ENCODE assay signal across 7 cellular contexts in genomic region chr20:36153754-36154695, GRCh38. TPM values are rescaled to one million over a fixed set of nuclear protein-coding genes. Genes with fewer than 3 reads are reported as not detected.
DNase-seq lines count a peak whose midpoint lies in the region; ATAC-seq and TF ChIP-seq lines count a peak whose summit lies in the region.

No MANE protein-coding gene starts in this region.

- H3K9me3 Mint-ChIP-seq in GM23338, result no peaks in the 10 kb centered on the region
- H3K9me3 Mint-ChIP-seq in activated T-cell treated with anti-CD3 and anti-CD28 coated beads, Interleukin-2, amount 50 U/mL, for 24 hours, result no peaks in the 10 kb centered on the region

- peak overlapping the region; percentile 86 for H3K4me3 ChIP-seq in GM23338
- peak overlapping the region; percentile 52 for H3K4me3 ChIP-seq in fibroblast of mammary gland (ENCODE audit: control insufficient read depth, low read depth, low read length)
- H3K4me3 ChIP-seq in mucosa of stomach (ENCODE audit: low read length), result peak overlapping the region; percentile 12
- peak overlapping the region; percentile 66 for H3K4me3 ChIP-seq in suprapubic skin

- H3K27me3 ChIP-seq in GM23338 (ENCODE audit: insufficient read depth) (no peaks in the 10 kb centered on the region), mucosa of stomach (ENCODE audit: control insufficient read depth, insufficient read depth, low read length) (no peaks in the 10 kb centered on the region), suprapubic skin (no peaks in the 10 kb centered on the region)

- H3K27ac ChIP-seq in GM23338 (ENCODE audit: low read depth), result no peak overlapping the region
- peak overlapping the region; percentile 82 for H3K27ac ChIP-seq in suprapubic skin

- H3K36me3 Mint-ChIP-seq in GM23338 (ENCODE audit: low read depth), result no peaks in the 10 kb centered on the region
- no peaks in the 10 kb centered on the region for H3K36me3 Mint-ChIP-seq in activated T-cell treated with anti-CD3 and anti-CD28 coated beads, Interleukin-2, amount 50 U/mL, for 24 hours (ENCODE audit: low read depth)

- 3% methylated on average over 24 of the region's 43 CpGs for WGBS in suprapubic skin

- H3K27me3 Mint-ChIP-seq in GM23338 (ENCODE audit: insufficient read depth, low read depth, poor library complexity), result peaks cover 12% of the 10 kb centered on the region
- H3K27me3 Mint-ChIP-seq in activated T-cell treated with anti-CD3 and anti-CD28 coated beads, Interleukin-2, amount 50 U/mL, for 24 hours, result peaks cover 38% of the 10 kb centered on the region

- H3K4me2 ChIP-seq in GM23338, result peak overlapping the region; percentile 92

- H3K9ac ChIP-seq in mucosa of stomach (ENCODE audit: low read length), result peak overlapping the region; percentile 60

- 0 out of 2 replicates have a peak, but pooled peaks cover 4% of the 10 kb centered on the region for H4K20me1 ChIP-seq in GM23338 (replicated peaks; ENCODE audit: insufficient read depth)

- H3K4me1 Mint-ChIP-seq in GM23338, result peaks cover 17% of the 10 kb centered on the region
- H3K4me1 Mint-ChIP-seq in activated T-cell treated with anti-CD3 and anti-CD28 coated beads, Interleukin-2, amount 50 U/mL, for 24 hours (ENCODE audit: low read depth), result peaks cover 11% of the 10 kb centered on the region

- TF ChIP-seq POLR2A in suprapubic skin (IDR thresholded peaks at IDR 0.05), result no peak

- peak; percentile 86 for DNase-seq in GM23338 (ENCODE audit: low spot score)
- peak; percentile 87 for DNase-seq in NCI-H2196 treated with DMSO at 0.1 percent for 48 hours (lab: John Stamatoyannopoulos, UW; ENCODE audit: unreplicated experiment)
- DNase-seq in activated T-cell treated with anti-CD3 and anti-CD28 coated beads, Interleukin-2, amount 50 U/mL, for 24 hours, result peak; percentile 54
- peak; percentile 39 for DNase-seq in fibroblast of mammary gland (ENCODE audit: low read depth)
- DNase-seq in suprapubic skin (ENCODE audit: low spot score in 2 of 2), result peak; percentile 88 to 89

- peaks cover 4% of the 10 kb centered on the region; the same call in 1 of the 2 replicates for H3K79me2 ChIP-seq in GM23338 (replicated peaks; ENCODE audit: insufficient read depth)

- peak overlapping the region; percentile 52 for H3K4me3 Mint-ChIP-seq in GM23338
- H3K4me3 Mint-ChIP-seq in activated T-cell treated with anti-CD3 and anti-CD28 coated beads, Interleukin-2, amount 50 U/mL, for 24 hours, result no peak overlapping the region

- TF ChIP-seq EP300 in suprapubic skin (IDR thresholded peaks at IDR 0.05), result no peak

- H3K4me1 ChIP-seq in GM23338 (ENCODE audit: insufficient read depth) (peaks cover 15% of the 10 kb centered on the region), mucosa of stomach (ENCODE audit: control insufficient read depth, insufficient read depth, low read length) (peaks cover 30% of the 10 kb centered on the region), suprapubic skin (peaks cover 51% of the 10 kb centered on the region)

- H3K36me3 ChIP-seq in GM23338 (ENCODE audit: insufficient read depth) (no peaks in the 10 kb centered on the region), mucosa of stomach (ENCODE audit: control insufficient read depth, insufficient read depth, low read length) (no peaks in the 10 kb centered on the region), suprapubic skin (no peaks in the 10 kb centered on the region)

- TF ChIP-seq CTCF in GM23338 (conservative IDR thresholded peaks at IDR 0.05; ENCODE audit: low read depth in 2 of 2) (no peak), fibroblast of mammary gland (conservative IDR thresholded peaks at IDR 0.05; ENCODE audit: control insufficient read depth, insufficient read depth, low read depth, low read length) (no peak), suprapubic skin (IDR thresholded peaks at IDR 0.05) (no peak)

- H3K9me3 ChIP-seq in mucosa of stomach (ENCODE audit: control insufficient read depth, low read length) (no peaks in the 10 kb centered on the region), suprapubic skin (no peaks in the 10 kb centered on the region)

- no peaks in the 10 kb centered on the region for H3K9me2 ChIP-seq in GM23338 (ENCODE audit: insufficient read depth)

- ATAC-seq in GM23338 (peak; percentile 73), HG02588 (IDR thresholded peaks at IDR 0.05; ENCODE audit: unreplicated experiment) (no peak)

- H3F3A ChIP-seq in GM23338 (replicated peaks; ENCODE audit: low read depth), result no peaks in the 10 kb centered on the region

- H3K27ac Mint-ChIP-seq in GM23338, result no peak overlapping the region
- H3K27ac Mint-ChIP-seq in activated T-cell treated with anti-CD3 and anti-CD28 coated beads, Interleukin-2, amount 50 U/mL, for 24 hours, result no peak overlapping the region

- H2AFZ ChIP-seq in GM23338, result peak overlapping the region; percentile 99

TF ChIP-seq in GM23338, 12 proteins besides CTCF, POLR2A, EP300 and RAD21:
- TF ChIP-seq EZH2 (IDR thresholded peaks at IDR 0.05; ENCODE audit: low read depth, unreplicated experiment) (no peak), ZNF331 (CRISPR knock-in tag; IDR thresholded peaks at IDR 0.05; ENCODE audit: low read depth) (no peak), POLR2AphosphoS5 (IDR thresholded peaks at IDR 0.05; ENCODE audit: low read depth) (peak; percentile 38; the same call in 1 of the 2 replicates), NANOG (IDR thresholded peaks at IDR 0.05; ENCODE audit: borderline replicate concordance) (no peak), EZH2phosphoT487 (IDR thresholded peaks at IDR 0.05; ENCODE audit: unreplicated experiment) (no peak), ZNF114 (CRISPR knock-in tag; IDR thresholded peaks at IDR 0.05) (no peak), ETS1 (IDR thresholded peaks at IDR 0.05) (no peak)
TF ChIP-seq in GM23338: peak in this region for 1.

RNA-seq across cellular contexts. Expression of gene EPB41L1, which starts 0.5 kb away (rescaled TPM):
- total RNA-seq in GM23338 (2014; rRNA removed; shearing (Covaris generic)), result 33.1 and 48.7 TPM in 2 replicates
- polyA plus RNA-seq in GM23338 (2016; fragmentation: Nextera tagmentation; extraction: Ambion mirVana), result 24.1 and 29.9 TPM in 2 replicates
- total RNA-seq in suprapubic skin, result 10 to 100 TPM; 14.3 to 27.9 (median 21.4) TPM

Comparison
In these comparisons a context has a peak if more than half of its experiments do, and no peak if none do; other contexts are left out.
1. H3K4me3 ChIP-seq: peak in every context shown above with its lines; median percentile 86 in GM23338; 66 in suprapubic skin; 52 in fibroblast of mammary gland; 12 in mucosa of stomach.